Comparison of ENCODE assay signal across 5 cellular contexts in genomic region chr2:178615969-178616368, GRCh38.
"Had no signal": no experiment of that assay in that cellular context is flagged by ENCODE, and none has a peak within 500 bp of the region (broad histone marks: within the 10 kb centered on the region; RNA-seq: fewer than 3 reads in every experiment).

No MANE protein-coding gene starts in this region.

- H3K4me3 ChIP-seq: GM23338, K562 had no signal

- H2AFZ ChIP-seq: GM23338 had no signal

- DNase-seq: H9, HCEC 1CT, IMR-90 had no signal

- ATAC-seq: GM23338, K562 had no signal

- H3K4me2 ChIP-seq: GM23338 had no signal
